Comparison of ENCODE assay signal across 8 cellular contexts in genomic region chr3:72996473-72997333, GRCh38. TPM values are rescaled to one million over a fixed set of nuclear protein-coding genes. Genes with fewer than 3 reads are reported as not detected.
DNase-seq lines count a peak whose midpoint lies in the region; ATAC-seq and TF ChIP-seq lines count a peak whose summit lies in the region.

A gene with protein sequence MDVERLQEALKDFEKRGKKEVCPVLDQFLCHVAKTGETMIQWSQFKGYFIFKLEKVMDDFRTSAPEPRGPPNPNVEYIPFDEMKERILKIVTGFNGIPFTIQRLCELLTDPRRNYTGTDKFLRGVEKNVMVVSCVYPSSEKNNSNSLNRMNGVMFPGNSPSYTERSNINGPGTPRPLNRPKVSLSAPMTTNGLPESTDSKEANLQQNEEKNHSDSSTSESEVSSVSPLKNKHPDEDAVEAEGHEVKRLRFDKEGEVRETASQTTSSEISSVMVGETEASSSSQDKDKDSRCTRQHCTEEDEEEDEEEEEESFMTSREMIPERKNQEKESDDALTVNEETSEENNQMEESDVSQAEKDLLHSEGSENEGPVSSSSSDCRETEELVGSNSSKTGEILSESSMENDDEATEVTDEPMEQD (plus strand): TSS chr3:72996811. CDS start chr3:72997038, 227 bp downstream.

- peak within 1 kb of the TSS; percentile 87 to 99 for H3K27ac ChIP-seq in lung (ENCODE audit: low read depth in 1 of 2, low read length in 1 of 2)

- H3K4me1 Mint-ChIP-seq in CD14-positive monocyte: peaks cover 33% of the 10 kb centered on the region
- H3K4me1 Mint-ChIP-seq in activated CD8-positive, alpha-beta T cell treated with anti-CD3 and anti-CD28 coated beads for 36 hours (ENCODE audit: low read depth): peaks cover 34% of the 10 kb centered on the region

- peak within 1 kb of the TSS; percentile 98 for H3K4me3 ChIP-seq in lung

- POLR2A ChIA-PET in activated CD8-positive, alpha-beta T cell treated with anti-CD3 and anti-CD28 coated beads for 36 hours (lab: Charles Lee): interaction anchor here (1.1 to 2.5 kb wide), 4 partner anchors 21 to 149 kb away, joined by 3 to 9 read pairs (median 3); partner anchors contain the start of gene SHQ1

- no peak for TF ChIP-seq CTCF in CD14-positive monocyte (IDR thresholded peaks at IDR 0.05)
- TF ChIP-seq CTCF in activated CD8-positive, alpha-beta T cell treated with anti-CD3 and anti-CD28 coated beads for 36 hours (IDR thresholded peaks at IDR 0.05): no peak
- no peak for TF ChIP-seq CTCF in lung (IDR thresholded peaks at IDR 0.05; ENCODE audit: control extremely low read depth, extremely low read depth)

- H3K9me3 ChIP-seq in lung (ENCODE audit: control insufficient read depth in 2 of 2, insufficient read depth in 1 of 2, low read length in 1 of 2): no peaks in the 10 kb centered on the region

- DNase-seq in CD14-positive monocyte (ENCODE audit: low spot score) (peak; percentile 84), GM19240 (ENCODE audit: insufficient read length, low spot score) (peak; percentile 65), NCI-H82 (lab: John Stamatoyannopoulos, UW) (peak; percentile 89), ecto neural progenitor cell (ENCODE audit: low spot score) (peak; percentile 93), lung (ENCODE audit: low spot score) (peak; percentile 87)
- DNase-seq in activated CD8-positive, alpha-beta T cell treated with anti-CD3 and anti-CD28 coated beads for 36 hours: peak; percentile 91
- DNase-seq in stimulated activated CD4-positive, alpha-beta T cell treated with anti-CD3 and anti-CD28 coated beads, TNF-alpha, amount 100 ng/mL, for 4 hours (ENCODE audit: low read depth in 3 of 3): peak; percentile 83 to 88 (median 84)

- peak within 1 kb of the TSS; percentile 82 to 96 (median 95) for H3K27ac Mint-ChIP-seq in CD14-positive monocyte
- H3K27ac Mint-ChIP-seq in activated CD8-positive, alpha-beta T cell treated with anti-CD3 and anti-CD28 coated beads for 36 hours: peak within 1 kb of the TSS; percentile 97

- no peaks in the 10 kb centered on the region for H3K36me3 ChIP-seq in lung (ENCODE audit: control insufficient read depth in 2 of 2, insufficient read depth in 2 of 2, low read length in 2 of 2)

- peak within 1 kb of the TSS; percentile 83 to 89 for H3K4me3 Mint-ChIP-seq in CD14-positive monocyte
- H3K4me3 Mint-ChIP-seq in activated CD8-positive, alpha-beta T cell treated with anti-CD3 and anti-CD28 coated beads for 36 hours: peak within 1 kb of the TSS; percentile 88

- H3K9me3 Mint-ChIP-seq in CD14-positive monocyte: no peaks in the 10 kb centered on the region
- no peaks in the 10 kb centered on the region for H3K9me3 Mint-ChIP-seq in activated CD8-positive, alpha-beta T cell treated with anti-CD3 and anti-CD28 coated beads for 36 hours

- intact Hi-C loops in CD14-positive monocyte (cut with micrococcal nuclease): loop anchor here in 1 of 2 donors (5.0 to 10.0 kb wide), 2 partner anchors 52 to 149 kb away; partner anchors contain the start of gene SHQ1
- intact Hi-C loops in activated CD8-positive, alpha-beta T cell treated with anti-CD3 and anti-CD28 coated beads for 36 hours (cut with micrococcal nuclease): loop anchor here (5.0 kb wide), 2 partner anchors 41 to 54 kb away; no protein-coding TSS in a partner anchor

- H3K36me3 Mint-ChIP-seq in CD14-positive monocyte: peaks cover 21 to 26% of the 10 kb centered on the region in 2 donors
- H3K36me3 Mint-ChIP-seq in activated CD8-positive, alpha-beta T cell treated with anti-CD3 and anti-CD28 coated beads for 36 hours (ENCODE audit: low read depth): peaks cover 33% of the 10 kb centered on the region

- H3K27me3 Mint-ChIP-seq in CD14-positive monocyte (ENCODE audit: low read depth in 3 of 3): peaks cover 0 to 2% (median 0%) of the 10 kb centered on the region in 3 donors
- no peaks in the 10 kb centered on the region for H3K27me3 Mint-ChIP-seq in activated CD8-positive, alpha-beta T cell treated with anti-CD3 and anti-CD28 coated beads for 36 hours

- WGBS in lung, 2 donors: 1% methylated on average over 43 to 68 of the region's 75 CpGs

- ATAC-seq in HG03457 (IDR thresholded peaks at IDR 0.05; ENCODE audit: unreplicated experiment): peak; percentile 87
- ATAC-seq in activated CD8-positive, alpha-beta T cell treated with anti-CD3 and anti-CD28 coated beads for 36 hours: peak; percentile 89
- ATAC-seq in lung (ENCODE audit: insufficient read depth, low FRiP score): peak; percentile 98

- no peaks in the 10 kb centered on the region for H3K27me3 ChIP-seq in lung (ENCODE audit: control insufficient read depth, insufficient read depth)

- CTCF ChIA-PET in activated CD8-positive, alpha-beta T cell treated with anti-CD3 and anti-CD28 coated beads for 36 hours (lab: Charles Lee): interaction anchor here (0.7 to 2.5 kb wide), 11 partner anchors 9 to 89 kb away, joined by 3 to 11 read pairs (median 3); no protein-coding TSS in a partner anchor

- peaks cover 4 to 5% of the 10 kb centered on the region in 2 donors for H3K4me1 ChIP-seq in lung (ENCODE audit: control insufficient read depth in 2 of 2, insufficient read depth in 2 of 2, low read length in 2 of 2)

RNA-seq across cellular contexts. Expression of the gene that starts here (rescaled TPM):
- polyA plus RNA-seq in CD14-positive monocyte (10 to 100 TPM; 18.7 to 25.4 TPM), lung (10 to 100 TPM; 17.1 to 21.7 TPM)
- total RNA-seq in activated CD8-positive, alpha-beta T cell treated with anti-CD3 and anti-CD28 coated beads for 36 hours: 10 to 100 TPM; 85.5 to 88.6 TPM
- 100 to 1,000 TPM in 1 of 2 donors, 10 to 100 TPM in 1; 54.3 to 105 TPM for total RNA-seq in lung

Comparison
In these comparisons a context has a peak if more than half of its experiments do, and no peak if none do; other contexts are left out.
1. Peak in every context shown above with its lines: DNase-seq, ATAC-seq, H3K4me3 ChIP-seq and H3K27ac ChIP-seq.